ENCODE assay signal across 8 cellular contexts in the genomic region with DNA sequence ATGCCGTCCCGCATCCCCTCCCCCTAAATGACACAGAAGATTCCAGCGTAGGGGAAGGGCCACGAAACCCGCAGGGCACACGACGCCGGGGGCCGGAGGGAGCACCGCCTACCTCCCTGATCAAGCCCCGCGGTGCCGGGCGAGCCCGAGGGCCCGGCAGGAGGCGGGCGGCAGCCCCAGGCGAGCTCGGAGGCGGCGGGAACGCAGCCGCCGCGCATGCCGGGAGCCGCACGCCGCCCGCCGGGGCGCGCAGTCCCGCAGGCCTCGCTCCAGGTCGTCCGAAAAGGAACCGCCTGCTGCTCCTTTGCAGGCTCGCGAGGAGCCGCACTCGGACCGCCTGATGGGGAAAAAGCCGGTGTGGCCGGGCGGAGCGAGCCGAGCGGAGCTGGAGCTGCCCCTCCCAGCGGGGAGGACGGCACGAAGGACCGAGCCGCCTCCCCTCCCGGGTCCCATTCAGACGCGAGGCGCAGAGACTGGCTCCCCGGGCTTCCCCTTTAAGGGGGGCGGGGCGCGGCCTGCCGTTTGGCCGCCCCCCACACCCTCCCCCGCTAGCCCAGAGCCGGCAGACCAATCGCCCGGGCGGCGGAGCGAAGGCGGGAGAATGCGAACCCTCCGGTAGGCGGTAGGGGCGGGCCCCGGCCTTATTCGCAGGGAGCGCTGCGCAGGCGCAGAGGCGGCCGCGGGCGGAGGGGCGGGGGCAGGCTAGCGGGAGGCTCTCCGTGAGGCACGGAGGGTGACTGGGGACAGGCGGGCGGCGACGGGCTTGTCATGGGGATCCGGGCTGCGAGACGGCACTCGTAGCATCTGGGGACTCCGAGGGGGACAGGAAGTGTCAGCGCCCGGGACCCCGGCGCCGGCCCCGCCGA. TPM values are rescaled to one million over a fixed set of nuclear protein-coding genes. Genes with fewer than 3 reads are reported as not detected.
DNase-seq lines count a peak whose midpoint lies in the region; ATAC-seq and TF ChIP-seq lines count a peak whose summit lies in the region.

No MANE protein-coding gene starts in this region.

- intact Hi-C loops in heart left ventricle (cut with DNase I), result loop anchor here in 9 of 10 donors (1.0 to 10.0 kb wide), 4 partner anchors 60 to 155 kb away; partner anchors contain the start of genes RWDD4 (in 9 of the 9), TRAPPC11 (in 9 of the 9) and CDKN2AIP (in 1 of the 9)
- intact Hi-C loops in posterior cingulate gyrus (cut with DNase I), result loop anchor here (1.0 to 10.0 kb wide), 3 partner anchors 31 to 155 kb away; partner anchors contain the start of genes RWDD4 and TRAPPC11
- intact Hi-C loops in upper lobe of right lung (cut with DNase I), result no loop called here

- H3K4me3 ChIP-seq in heart left ventricle (peak overlapping the region; percentile 70 to 97 (median 90)), upper lobe of right lung (peak overlapping the region; percentile 100)

- TF ChIP-seq POLR2A in heart left ventricle (IDR thresholded peaks at IDR 0.05), result peak in 1 of 2 donors; percentile 69

- TF ChIP-seq CTCF in GM12873 (IDR thresholded peaks at IDR 0.05; ENCODE audit: insufficient read depth, low read depth, low read length, missing control alignments) (peak; percentile 18), heart left ventricle (IDR thresholded peaks at IDR 0.05) (peak in 8 of 12 donors; percentile 11 to 47 (median 20)), upper lobe of right lung (IDR thresholded peaks at IDR 0.05) (peak; percentile 34)

- DNase-seq in NCI-H1417 (lab: John Stamatoyannopoulos, UW), result peak; percentile 96 to 98 (median 98)
- DNase-seq in SW 1271 (lab: John Stamatoyannopoulos, UW), result peak; percentile 76 to 88
- peak; percentile 99 to 100 (median 99) for DNase-seq in heart left ventricle
- DNase-seq in posterior cingulate gyrus, result peak; percentile 97 to 100 (median 98)
- peak; percentile 100 for DNase-seq in upper lobe of right lung

- no peaks in the 10 kb centered on the region for H3K27me3 ChIP-seq in heart left ventricle
- no peaks in the 10 kb centered on the region for H3K27me3 ChIP-seq in upper lobe of right lung

- H3K9me3 ChIP-seq in heart left ventricle (no peaks in the 10 kb centered on the region), upper lobe of right lung (no peaks in the 10 kb centered on the region)

- H3K4me1 ChIP-seq in heart left ventricle (peaks cover 0 to 47% (median 12%) of the 10 kb centered on the region in 12 donors), upper lobe of right lung (peaks cover 31% of the 10 kb centered on the region)

- H3K36me3 ChIP-seq in heart left ventricle (no peaks in the 10 kb centered on the region), upper lobe of right lung (no peaks in the 10 kb centered on the region)

- WGBS in adipose tissue, 3 donors, result 0 to 1% (median 0%) methylated on average over 93 to 106 of the region's 106 CpGs
- 0 to 1% (median 1%) methylated on average over 32 to 106 of the region's 106 CpGs for WGBS in heart left ventricle, 4 donors

- ATAC-seq in HG02763 (IDR thresholded peaks at IDR 0.05; ENCODE audit: unreplicated experiment) (peak; percentile 65), heart left ventricle (peak; percentile 95 to 98 (median 98)), upper lobe of right lung (peak; percentile 95)

- peak overlapping the region; percentile 81 for H3K27ac ChIP-seq in adipose tissue (ENCODE audit: low read depth, low read length)
- peak overlapping the region; percentile 81 to 99 (median 96) for H3K27ac ChIP-seq in heart left ventricle
- peak overlapping the region; percentile 99 for H3K27ac ChIP-seq in upper lobe of right lung

RNA-seq across cellular contexts. Expression of gene ING2, which starts 0.6 kb away (rescaled TPM):
- polyA plus RNA-seq in adipose tissue (1 to 10 TPM; 8.1 to 9.3 (median 8.9) TPM), heart left ventricle (10 to 100 TPM in 1 of 2 donors, 1 to 10 TPM in 1; 2.9 to 10.9 TPM)
- total RNA-seq in heart left ventricle (1 to 10 TPM; 3.6 to 6.9 (median 5.4) TPM), upper lobe of right lung (8.7 TPM)

RNA-seq across cellular contexts. Expression of gene CDKN2AIP, which starts 59.9 kb away (rescaled TPM):
- polyA plus RNA-seq in adipose tissue (1 to 10 TPM; 7.6 to 9.6 (median 9.4) TPM), heart left ventricle (1 to 10 TPM; 5.3 to 6.9 TPM)
- total RNA-seq in heart left ventricle (10 to 100 TPM in 4 of 9 donors, 1 to 10 TPM in 5; 8.0 to 12.5 (median 9.7) TPM), upper lobe of right lung (16.7 TPM)

Comparison
In these comparisons a context has a peak if more than half of its experiments do, and no peak if none do; other contexts are left out.
1. Peak in every context shown above with its lines: DNase-seq, ATAC-seq, H3K4me3 ChIP-seq and H3K27ac ChIP-seq.